In genomic region chr18:80108739-80109675, GRCh38 we compare ENCODE assay signal across 8 cellular contexts. TPM values are rescaled to one million over a fixed set of nuclear protein-coding genes. Genes with fewer than 3 reads are reported as not detected.
DNase-seq lines count a peak whose midpoint lies in the region; ATAC-seq and TF ChIP-seq lines count a peak whose summit lies in the region.

TSS of gene ADNP2 (plus strand) at chr18:80109262. CDS start at chr18:80117543, 8,281 bp downstream.

- no peak within 1 kb of the TSS for H2AK5ac ChIP-seq in trophoblast cell (ENCODE audit: low read length)

- no peak for TF ChIP-seq EP300 in transverse colon (IDR thresholded peaks at IDR 0.05; ENCODE audit: low read depth)

- in situ Hi-C loops in transverse colon (cut with MboI; ENCODE audit: low pct_ligation_motif_present in 1 of 4, low pct_unique_long_range_greater_than_20kb in 1 of 4, low sequenced_read_pairs in 3 of 4) = no loop called here

- H2AFZ ChIP-seq in SU-DHL-6 (ENCODE audit: low read depth, low read length, severe bottlenecking) (peak within 1 kb of the TSS; percentile 17), trophoblast cell (ENCODE audit: insufficient read depth, low read length, poor library complexity) (peak within 1 kb of the TSS; percentile 86)

- no peaks in the 10 kb centered on the region for H3K9me3 ChIP-seq in SU-DHL-6 (ENCODE audit: insufficient read depth, low read length)
- peaks cover 2% of the 10 kb centered on the region for H3K9me3 ChIP-seq in trophoblast cell (ENCODE audit: insufficient read depth, low read depth, low read length)
- H3K9me3 ChIP-seq in transverse colon = no peaks in the 10 kb centered on the region

- H3K36me3 Mint-ChIP-seq in activated naive CD8-positive, alpha-beta T cell treated with anti-CD3 and anti-CD28 coated beads, Interleukin-2, amount 10 ng/mL, durations not matched to agents 7 days and 5 days = peaks cover 16% of the 10 kb centered on the region

- H4K12ac ChIP-seq in trophoblast cell (ENCODE audit: low read depth, low read length) = peak within 1 kb of the TSS; percentile 86

- peak within 1 kb of the TSS; percentile 96 for H3K18ac ChIP-seq in trophoblast cell (ENCODE audit: low read length)

- peak within 1 kb of the TSS; percentile 47 for H3K4ac ChIP-seq in trophoblast cell (ENCODE audit: low read depth, low read length)

- CTCF ChIA-PET in GM10248 (lab: Yijun Ruan, JAX) = interaction anchor here (1.2 kb wide), 1 partner anchor 142 kb away, joined by 3 read pairs; no protein-coding TSS in a partner anchor

- H4K8ac ChIP-seq in trophoblast cell (ENCODE audit: low read depth, low read length) = peak within 1 kb of the TSS; percentile 87

- peaks cover 2% of the 10 kb centered on the region for H3K27me3 Mint-ChIP-seq in activated naive CD8-positive, alpha-beta T cell treated with anti-CD3 and anti-CD28 coated beads, Interleukin-2, amount 10 ng/mL, durations not matched to agents 7 days and 5 days

- H3K4me2 ChIP-seq in SU-DHL-6 (ENCODE audit: low read depth, low read length, poor library complexity, severe bottlenecking) (peak within 1 kb of the TSS; percentile 90), trophoblast cell (ENCODE audit: low read length) (peak within 1 kb of the TSS; percentile 76)

- H3K9me3 Mint-ChIP-seq in activated naive CD8-positive, alpha-beta T cell treated with anti-CD3 and anti-CD28 coated beads, Interleukin-2, amount 10 ng/mL, durations not matched to agents 7 days and 5 days = no peaks in the 10 kb centered on the region

- H3K27ac Mint-ChIP-seq in activated naive CD8-positive, alpha-beta T cell treated with anti-CD3 and anti-CD28 coated beads, Interleukin-2, amount 10 ng/mL, durations not matched to agents 7 days and 5 days = peak within 1 kb of the TSS; percentile 91

- H2BK12ac ChIP-seq in trophoblast cell (ENCODE audit: low read length) = peak within 1 kb of the TSS; percentile 38

- POLR2A ChIA-PET in GM10248 (lab: Yijun Ruan, JAX) = interaction anchor here (1.1 to 1.3 kb wide), 2 partner anchors 39 to 76 kb away, joined by 3 to 4 read pairs; no protein-coding TSS in a partner anchor
- POLR2A ChIA-PET in activated naive CD8-positive, alpha-beta T cell treated with anti-CD3 and anti-CD28 coated beads, Interleukin-2, amount 10 ng/mL, durations not matched to agents 7 days and 5 days (lab: Charles Lee) = interaction anchor here (0.9 to 1.3 kb wide), 2 partner anchors 75 kb away, joined by 4 to 8 read pairs; partner anchors contain the start of gene RBFA

- peak; percentile 56 for ATAC-seq in HG02588 (IDR thresholded peaks at IDR 0.05; ENCODE audit: unreplicated experiment)
- ATAC-seq in activated naive CD8-positive, alpha-beta T cell treated with anti-CD3 and anti-CD28 coated beads, Interleukin-2, amount 10 ng/mL, durations not matched to agents 7 days and 5 days (ENCODE audit: low read depth) = peak; percentile 88

- no peaks in the 10 kb centered on the region for H4K20me1 ChIP-seq in SU-DHL-6 (ENCODE audit: low read depth, low read length)

- H3K4me1 Mint-ChIP-seq in activated naive CD8-positive, alpha-beta T cell treated with anti-CD3 and anti-CD28 coated beads, Interleukin-2, amount 10 ng/mL, durations not matched to agents 7 days and 5 days = peaks cover 25% of the 10 kb centered on the region

- peak within 1 kb of the TSS; percentile 96 for H3K14ac ChIP-seq in trophoblast cell (ENCODE audit: low read length)

- peak within 1 kb of the TSS; percentile 37 for H2BK5ac ChIP-seq in trophoblast cell (ENCODE audit: low read depth, low read length, poor library complexity)

- H3K4me3 ChIP-seq in SU-DHL-6 (ENCODE audit: insufficient read depth, low read length, poor library complexity, severe bottlenecking) (peak within 1 kb of the TSS; percentile 59), trophoblast cell (ENCODE audit: low read depth, low read length) (peak within 1 kb of the TSS; percentile 85), transverse colon (peak within 1 kb of the TSS; percentile 78 to 92 (median 90))

- H3K9ac ChIP-seq in SU-DHL-6 (ENCODE audit: low read length) = peak within 1 kb of the TSS; percentile 59
- peak within 1 kb of the TSS; percentile 90 for H3K9ac ChIP-seq in trophoblast cell (ENCODE audit: low read length)

- no peak for TF ChIP-seq CTCF in GM10248 (IDR thresholded peaks at IDR 0.05; ENCODE audit: control extremely low read depth, extremely low read depth, low read depth, missing control alignments)
- no peak for TF ChIP-seq CTCF in SU-DHL-6 (IDR thresholded peaks at IDR 0.05; ENCODE audit: insufficient read depth, low read length, poor library complexity, severe bottlenecking)
- TF ChIP-seq CTCF in transverse colon (IDR thresholded peaks at IDR 0.05) = no peak

- H3F3A ChIP-seq in SU-DHL-6 (ENCODE audit: insufficient read depth) = peaks cover 15% of the 10 kb centered on the region

- no peak for TF ChIP-seq POLR2A in transverse colon (IDR thresholded peaks at IDR 0.05)

- H3K79me2 ChIP-seq in SU-DHL-6 (ENCODE audit: insufficient read depth, low read length) = peaks cover 28% of the 10 kb centered on the region
- peaks cover 11% of the 10 kb centered on the region for H3K79me2 ChIP-seq in trophoblast cell (ENCODE audit: control insufficient read depth, insufficient read depth, low read length, poor library complexity)

- H3K4me3 Mint-ChIP-seq in activated naive CD8-positive, alpha-beta T cell treated with anti-CD3 and anti-CD28 coated beads, Interleukin-2, amount 10 ng/mL, durations not matched to agents 7 days and 5 days = peak within 1 kb of the TSS; percentile 77

- no peaks in the 10 kb centered on the region for H3K9me2 ChIP-seq in SU-DHL-6 (replicated peaks; ENCODE audit: insufficient read depth, low read length)

- H3K36me3 ChIP-seq in SU-DHL-6 (ENCODE audit: low read length) = no peaks in the 10 kb centered on the region
- no peaks in the 10 kb centered on the region for H3K36me3 ChIP-seq in trophoblast cell (ENCODE audit: control insufficient read depth in 1 of 2, insufficient read depth in 2 of 2, low read length in 2 of 2)
- H3K36me3 ChIP-seq in transverse colon = no peaks in the 10 kb centered on the region

- H3K4me1 ChIP-seq in trophoblast cell (ENCODE audit: control insufficient read depth in 1 of 2, insufficient read depth in 2 of 2, low read length in 2 of 2) = peaks cover 14 to 22% of the 10 kb centered on the region in 2 experiments
- H3K4me1 ChIP-seq in transverse colon = peaks cover 0 to 24% (median 10%) of the 10 kb centered on the region in 4 donors

- H4K91ac ChIP-seq in trophoblast cell (ENCODE audit: low read depth, low read length) = peak within 1 kb of the TSS; percentile 97

- H3K79me1 ChIP-seq in trophoblast cell (ENCODE audit: low read length) = peaks cover 10% of the 10 kb centered on the region

- H3K27me3 ChIP-seq in SU-DHL-6 (ENCODE audit: low read length) = no peaks in the 10 kb centered on the region
- H3K27me3 ChIP-seq in trophoblast cell (ENCODE audit: insufficient read depth, low read length) = no peaks in the 10 kb centered on the region
- no peaks in the 10 kb centered on the region for H3K27me3 ChIP-seq in transverse colon

- peak within 1 kb of the TSS; percentile 21; the same call in 1 of the 2 replicates for H3K27ac ChIP-seq in SU-DHL-6 (ENCODE audit: low read depth, low read length)
- H3K27ac ChIP-seq in trophoblast cell (ENCODE audit: low read depth, low read length) = no peak within 1 kb of the TSS
- peak within 1 kb of the TSS; percentile 86 to 90 (median 88) for H3K27ac ChIP-seq in transverse colon

- DNase-seq in GM10248 (ENCODE audit: extremely low spot score) (peak; percentile 85), NCI-H1092 (lab: John Stamatoyannopoulos, UW) (peak; percentile 78), cardiac septum (ENCODE audit: low spot score) (peak; percentile 82), trophoblast cell (peak; percentile 89 to 94), transverse colon (peak; percentile 83)
- peak; percentile 83 for DNase-seq in activated naive CD8-positive, alpha-beta T cell treated with anti-CD3 and anti-CD28 coated beads, Interleukin-2, amount 10 ng/mL, durations not matched to agents 7 days and 5 days

- H3K23ac ChIP-seq in trophoblast cell (ENCODE audit: low read length) = no peak within 1 kb of the TSS

- WGBS in trophoblast cell (ENCODE audit: extremely low coverage, insufficient coverage, insufficient read length) = no CpG with 5 or more reads among the region's 76 CpGs
- WGBS in transverse colon (ENCODE audit: low coverage in 1 of 2), 2 donors = 0 to 5% methylated on average over 1 to 48 of the region's 76 CpGs

- intact Hi-C loops in cardiac septum (cut with DNase I) (loop anchor here (5.0 kb wide), 1 partner anchor 77 kb away; the partner anchor contains the start of gene RBFA), transverse colon (cut with DNase I; ENCODE audit: low total_unique reads) (loop anchor here (2.0 kb wide), 1 partner anchor 74 kb away; the partner anchor contains the start of gene RBFA)

- peak within 1 kb of the TSS; percentile 76 for H2BK120ac ChIP-seq in trophoblast cell (ENCODE audit: insufficient read depth, low read length, poor library complexity)

RNA-seq across cellular contexts. Expression of gene ADNP2, which starts in this region (rescaled TPM):
- 10 to 100 TPM; 23.2 to 24.4 TPM for total RNA-seq in activated naive CD8-positive, alpha-beta T cell treated with anti-CD3 and anti-CD28 coated beads, Interleukin-2, amount 10 ng/mL, durations not matched to agents 7 days and 5 days
- total RNA-seq in cardiac septum (11.8 TPM), transverse colon (10 to 100 TPM; 16.0 to 30.1 (median 22.3) TPM)
- polyA plus RNA-seq in trophoblast cell (2013) = 13.6 and 13.8 TPM in 2 replicates
